8 cellular contexts compared by ENCODE assay signal in the genomic region with DNA sequence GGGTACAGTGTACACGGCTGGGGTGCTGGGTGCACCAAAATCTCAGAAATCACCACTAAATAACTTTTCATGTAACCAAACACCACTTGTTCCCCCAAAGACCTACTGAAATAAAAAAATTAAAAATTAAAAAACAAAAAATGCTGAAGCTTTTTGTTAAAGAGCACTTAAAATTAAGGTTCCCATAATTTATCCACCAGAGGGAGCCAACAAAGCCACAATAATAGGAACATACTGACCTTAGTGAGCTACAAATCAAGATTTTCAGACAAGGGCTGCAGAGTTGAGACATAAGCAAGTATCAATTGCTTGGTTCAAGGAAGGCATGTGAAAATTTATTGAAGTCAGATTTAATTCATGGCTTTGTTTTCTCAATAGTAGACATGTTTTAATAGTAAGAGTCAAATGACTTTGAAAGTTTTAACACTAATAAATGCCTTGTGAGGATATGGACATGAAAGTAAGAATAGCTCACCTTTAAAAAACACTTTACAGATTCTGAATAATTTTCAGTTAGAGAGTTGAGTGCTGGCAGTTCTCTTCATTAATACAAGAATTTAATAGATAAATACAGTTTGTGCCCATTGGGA. TPM values are rescaled to one million over a fixed set of nuclear protein-coding genes. Genes with fewer than 3 reads are reported as not detected.
A peak's percentile ranks its signal among the peaks of the same experiment; 100 is the strongest.
DNase-seq lines count a peak whose midpoint lies in the region; ATAC-seq and TF ChIP-seq lines count a peak whose summit lies in the region.

No MANE protein-coding gene starts in this region.

- no peaks in the 10 kb centered on the region for H3K36me3 Mint-ChIP-seq in endothelial cell (ENCODE audit: low read depth, unreplicated experiment)

- ATAC-seq in HG02840 (IDR thresholded peaks at IDR 0.05; ENCODE audit: low FRiP score, unreplicated experiment) (no peak), GM18867 (IDR thresholded peaks at IDR 0.05; ENCODE audit: unreplicated experiment) (no peak)

- no peak overlapping the region for H3K27ac Mint-ChIP-seq in endothelial cell (ENCODE audit: unreplicated experiment)

- H3K27me3 Mint-ChIP-seq in endothelial cell (ENCODE audit: unreplicated experiment): no peaks in the 10 kb centered on the region

- peak; percentile 38 to 69 for DNase-seq in NCI-H526 (lab: John Stamatoyannopoulos, UW)
- DNase-seq in endothelial cell (ENCODE audit: low spot score): no peak
- peak; percentile 73 for DNase-seq in pons (ENCODE audit: low spot score)
- no peak for DNase-seq in T1000 (lab: John Stamatoyannopoulos, UW)
- DNase-seq in NCI-H187 treated with DMSO at 0.1 percent for 48 hours (lab: John Stamatoyannopoulos, UW): no peak

- H3K9me3 Mint-ChIP-seq in endothelial cell (ENCODE audit: unreplicated experiment): no peaks in the 10 kb centered on the region

- H3K4me3 Mint-ChIP-seq in endothelial cell (ENCODE audit: unreplicated experiment): no peak overlapping the region

- TF ChIP-seq CTCF in GM12873 (IDR thresholded peaks at IDR 0.05; ENCODE audit: insufficient read depth, low read depth, low read length, missing control alignments) (peak; percentile 24), endothelial cell (IDR thresholded peaks at IDR 0.05; ENCODE audit: unreplicated experiment) (peak; percentile 66)

- H3K4me1 Mint-ChIP-seq in endothelial cell (ENCODE audit: unreplicated experiment): peaks cover 6% of the 10 kb centered on the region

RNA-seq across cellular contexts. Expression of a gene that starts 43.0 kb away (rescaled TPM):
- total RNA-seq in endothelial cell (ENCODE audit: unreplicated experiment): 33.9 TPM

Comparison
In these comparisons a context has a peak if more than half of its experiments do, and no peak if none do; other contexts are left out.
1. DNase-seq: peak in NCI-H526 (2 of 2) and pons (single experiment); none in endothelial cell (single experiment), T1000 (single experiment) and NCI-H187 treated with DMSO at 0.1 percent for 48 hours (single experiment).